Comparison of ENCODE assay signal across 30 cellular contexts in genomic region chr16:23668225-23668624, GRCh38. TPM values are rescaled to one million over a fixed set of nuclear protein-coding genes. Genes with fewer than 3 reads are reported as not detected.
"Had no signal": no experiment of that assay in that cellular context is flagged by ENCODE, and none has a peak within 500 bp of the region (broad histone marks: within the 10 kb centered on the region; RNA-seq: fewer than 3 reads in every experiment).

No MANE protein-coding gene starts in this region.

- H3K4me3 ChIP-seq: adrenal gland, ascending aorta, heart left ventricle, mucosa of descending colon, stomach, suprapubic skin, tibial nerve had no signal

- H3K27me3 ChIP-seq: adrenal gland, ascending aorta, brain microvascular endothelial cell, heart left ventricle, stomach, suprapubic skin, tibial nerve had no signal

- H3K4me1 Mint-ChIP-seq: neural crest cell had no signal

- H3K27me3 Mint-ChIP-seq: activated T-cell treated with anti-CD3 and anti-CD28 coated beads, Interleukin-2, amount 50 U/mL, for 24 hours; activated T-helper 17 cell treated with anti-CD3 and anti-CD28 coated beads, Interleukin-2, amount 50 U/mL, for 72 hours; dendritic cell treated with granulocyte-macrophage colony-stimulating factor and Interleukin-4, amounts not matched to agents 40 ng/mL and 50 ng/mL, for 4 days; naive B cell had no signal

- DNase-seq: activated CD4-positive, alpha-beta T cell treated with anti-CD3 and anti-CD28 coated beads, Interleukin-2, amount 50 U/mL, for 1 hour; activated naive CD4-positive, alpha-beta T cell treated with Interleukin-2 at 50 U/mL for 16 hours; activated T-cell treated with anti-CD3 and anti-CD28 coated beads, Interleukin-2, amount 50 U/mL, for 24 hours; adrenal gland; brain microvascular endothelial cell; caudate nucleus; effector CD4-positive, alpha-beta T cell; heart left ventricle; left cardiac atrium; mesendoderm; mucosa of descending colon; naive B cell; occipital lobe; posterior cingulate gyrus; small intestine; stimulated activated CD4-positive, alpha-beta T cell treated with anti-CD3 and anti-CD28 coated beads, Interleukin-2, amount 100 ng/mL, for 24 hours; stomach had no signal

- H3K9me3 ChIP-seq: adrenal gland, ascending aorta, heart left ventricle, mucosa of descending colon, stomach, suprapubic skin, tibial nerve had no signal

- H3K4me3 Mint-ChIP-seq: activated T-cell treated with anti-CD3 and anti-CD28 coated beads, Interleukin-2, amount 50 U/mL, for 24 hours; activated T-helper 17 cell treated with anti-CD3 and anti-CD28 coated beads, Interleukin-2, amount 50 U/mL, for 72 hours; dendritic cell treated with granulocyte-macrophage colony-stimulating factor and Interleukin-4, amounts not matched to agents 40 ng/mL and 50 ng/mL, for 4 days; naive B cell; neural crest cell; stimulated activated effector memory CD8-positive, alpha-beta T cell treated with anti-CD3 and anti-CD28 coated beads, Interleukin-12 subunit alpha, Interleukin-12 subunit beta, amount 100 ng/mL, for 72 hours; T-helper 2 cell treated with Interferon-gamma antibody and Interleukin-4, amounts not matched to agents 5 μg/mL and 100 μg/mL, for 36 hours had no signal

- ATAC-seq: activated CD4-positive, CD25-positive, alpha-beta regulatory T cell treated with anti-CD3 and anti-CD28 coated beads, Interleukin-2, amount 50 U/mL, for 24 hours; activated T-helper 17 cell treated with anti-CD3 and anti-CD28 coated beads, Interleukin-2, amount 50 U/mL, for 72 hours; left cardiac atrium; mucosa of descending colon; sciatic nerve; stimulated activated effector memory CD8-positive, alpha-beta T cell treated with anti-CD3 and anti-CD28 coated beads, Interleukin-12 subunit alpha, Interleukin-12 subunit beta, amount 100 ng/mL, for 72 hours had no signal

- H3K4me1 ChIP-seq: adrenal gland, ascending aorta, heart left ventricle, stomach, suprapubic skin, tibial nerve had no signal

- FAIRE-seq: endometrium, islet of Langerhans, small intestine had no signal

- H3K9me3 Mint-ChIP-seq: activated T-cell treated with anti-CD3 and anti-CD28 coated beads, Interleukin-2, amount 50 U/mL, for 24 hours; activated T-helper 17 cell treated with anti-CD3 and anti-CD28 coated beads, Interleukin-2, amount 50 U/mL, for 72 hours; dendritic cell treated with granulocyte-macrophage colony-stimulating factor and Interleukin-4, amounts not matched to agents 40 ng/mL and 50 ng/mL, for 4 days; naive B cell; neural crest cell; stimulated activated effector memory CD8-positive, alpha-beta T cell treated with anti-CD3 and anti-CD28 coated beads, Interleukin-12 subunit alpha, Interleukin-12 subunit beta, amount 100 ng/mL, for 72 hours; T-helper 2 cell treated with Interferon-gamma antibody and Interleukin-4, amounts not matched to agents 5 μg/mL and 100 μg/mL, for 36 hours had no signal

- H3K27ac Mint-ChIP-seq: activated T-cell treated with anti-CD3 and anti-CD28 coated beads, Interleukin-2, amount 50 U/mL, for 24 hours; dendritic cell treated with granulocyte-macrophage colony-stimulating factor and Interleukin-4, amounts not matched to agents 40 ng/mL and 50 ng/mL, for 4 days; stimulated activated effector memory CD8-positive, alpha-beta T cell treated with anti-CD3 and anti-CD28 coated beads, Interleukin-12 subunit alpha, Interleukin-12 subunit beta, amount 100 ng/mL, for 72 hours; T-helper 2 cell treated with Interferon-gamma antibody and Interleukin-4, amounts not matched to agents 5 μg/mL and 100 μg/mL, for 36 hours had no signal

- H3K27ac ChIP-seq: adrenal gland, ascending aorta, brain microvascular endothelial cell, heart left ventricle, stomach, suprapubic skin, tibial nerve, VCaP had no signal

RNA-seq across cellular contexts. Expression of gene ERN2, which starts 44.8 kb away (rescaled TPM):
- total RNA-seq: activated T-helper 17 cell treated with anti-CD3 and anti-CD28 coated beads, Interleukin-2, amount 50 U/mL, for 72 hours; ascending aorta; heart left ventricle; neural crest cell; occipital lobe; sciatic nerve; tibial nerve had no signal
